In the genomic region with DNA sequence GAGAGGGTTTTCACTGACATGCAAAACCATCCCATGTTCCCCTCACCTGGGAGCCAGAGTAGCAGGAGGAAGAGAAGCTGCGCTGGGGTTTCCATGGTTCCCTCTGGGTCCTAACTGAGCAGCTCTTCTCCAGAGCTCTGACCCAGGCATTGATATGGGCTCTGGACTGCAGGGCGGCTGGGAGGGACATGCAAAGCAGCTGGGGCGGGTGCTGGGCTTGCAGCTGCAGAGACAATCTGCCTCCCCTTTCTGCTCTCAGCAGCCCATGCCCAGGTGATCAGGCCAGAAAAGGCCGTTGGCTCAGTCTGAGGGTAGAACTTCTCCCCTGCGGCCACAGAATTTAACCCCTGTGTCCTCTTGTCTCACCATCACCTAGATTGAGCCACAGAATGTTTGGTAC, we compare ENCODE assay signal across 8 cellular contexts.
DNase-seq lines count a peak whose midpoint lies in the region; ATAC-seq and TF ChIP-seq lines count a peak whose summit lies in the region.
"Not testable (repeated sequence)": the region's sequence is repeated elsewhere in the genome, so short reads cannot be mapped to it uniquely, and the experiment has no call there.

No MANE protein-coding gene starts in this region.

- TF ChIP-seq POLR2A in Raji (IDR thresholded peaks at IDR 0.05; ENCODE audit: insufficient read depth, low read depth, low read length), result peak; percentile 78

- ATAC-seq in GM19043 (IDR thresholded peaks at IDR 0.05; ENCODE audit: low read depth, unreplicated experiment) (peak; percentile 64), HG02678 (IDR thresholded peaks at IDR 0.05; ENCODE audit: unreplicated experiment) (peak; percentile 63), HG03460 (IDR thresholded peaks at IDR 0.05; ENCODE audit: unreplicated experiment) (peak; percentile 81)
- peak; percentile 73 to 79 for ATAC-seq in stimulated activated naive B cell treated with anti-CD40 and anti-IgM and Interleukin-4, amounts not matched to agents 10 μg/mL and 1 μg/mL and 100 μg/mL, for 72 hours (replicated peaks)

- not testable (repeated sequence) for H3K36me3 Mint-ChIP-seq in stimulated activated naive B cell treated with anti-CD40 and anti-IgM and Interleukin-4, amounts not matched to agents 10 μg/mL and 1 μg/mL and 100 μg/mL, for 72 hours

- H3K27me3 Mint-ChIP-seq in stimulated activated naive B cell treated with anti-CD40 and anti-IgM and Interleukin-4, amounts not matched to agents 10 μg/mL and 1 μg/mL and 100 μg/mL, for 72 hours, result not testable (repeated sequence)

- not testable (repeated sequence) for H3K27me3 ChIP-seq in BLaER1 treated with 17β-estradiol and CSF1 and Interleukin-3, amounts not matched to agents 10 nM and 100 nM

- peaks cover 0 to 41% (median 22%) of the 10 kb centered on the region in 10 experiments; a peak in 15 of 20 replicates for H3K4me1 ChIP-seq in BLaER1 treated with 17β-estradiol and CSF1 and Interleukin-3, amounts not matched to agents 10 nM and 100 nM

- not testable (repeated sequence) for H3K9me3 Mint-ChIP-seq in stimulated activated naive B cell treated with anti-CD40 and anti-IgM and Interleukin-4, amounts not matched to agents 10 μg/mL and 1 μg/mL and 100 μg/mL, for 72 hours

- H3K27ac Mint-ChIP-seq in stimulated activated naive B cell treated with anti-CD40 and anti-IgM and Interleukin-4, amounts not matched to agents 10 μg/mL and 1 μg/mL and 100 μg/mL, for 72 hours, result peak overlapping the region; percentile 71

- DNase-seq in NCI-H748 (lab: John Stamatoyannopoulos, UW; ENCODE audit: unreplicated experiment) (peak; percentile 85), iPS-NIHi7 (ENCODE audit: extremely low spot score) (peak; percentile 16)
- DNase-seq in stimulated activated naive B cell treated with anti-CD40 and anti-IgM and Interleukin-4, amounts not matched to agents 10 μg/mL and 1 μg/mL and 100 μg/mL, for 72 hours, result not testable (repeated sequence)

- not testable (repeated sequence) for H4K20me1 ChIP-seq in BLaER1 treated with 17β-estradiol and CSF1 and Interleukin-3, amounts not matched to agents 10 nM and 100 nM

- not testable (repeated sequence) for H3K36me3 ChIP-seq in BLaER1 treated with 17β-estradiol and CSF1 and Interleukin-3, amounts not matched to agents 10 nM and 100 nM

- peak overlapping the region in 4 of 11 experiments; percentile 31 to 41 (median 36); a peak in 7 of 22 replicates for H3K27ac ChIP-seq in BLaER1 treated with 17β-estradiol and CSF1 and Interleukin-3, amounts not matched to agents 10 nM and 100 nM

- H3K4me1 Mint-ChIP-seq in stimulated activated naive B cell treated with anti-CD40 and anti-IgM and Interleukin-4, amounts not matched to agents 10 μg/mL and 1 μg/mL and 100 μg/mL, for 72 hours, result peaks cover 5 to 11% of the 10 kb centered on the region in 2 donors

- not testable (repeated sequence) for H3K9me3 ChIP-seq in BLaER1 treated with 17β-estradiol and CSF1 and Interleukin-3, amounts not matched to agents 10 nM and 100 nM (replicated peaks in 1 of 11)

- H3K4me3 ChIP-seq in BLaER1 treated with 17β-estradiol and CSF1 and Interleukin-3, amounts not matched to agents 10 nM and 100 nM, result peak overlapping the region in 2 of 10 experiments; percentile 19 to 32; a peak in 1 of 20 replicates

- H3K4me3 Mint-ChIP-seq in stimulated activated naive B cell treated with anti-CD40 and anti-IgM and Interleukin-4, amounts not matched to agents 10 μg/mL and 1 μg/mL and 100 μg/mL, for 72 hours, result peak overlapping the region; percentile 41 to 52

- peak overlapping the region in 3 of 11 experiments; percentile 30 to 56 (median 44); a peak in 4 of 22 replicates for H3K9ac ChIP-seq in BLaER1 treated with 17β-estradiol and CSF1 and Interleukin-3, amounts not matched to agents 10 nM and 100 nM

- peak overlapping the region in 9 of 11 experiments; percentile 21 to 82 (median 69); a peak in 18 of 22 replicates for H3K4me2 ChIP-seq in BLaER1 treated with 17β-estradiol and CSF1 and Interleukin-3, amounts not matched to agents 10 nM and 100 nM
